ENCODE assay signal across 27 cellular contexts in the genomic region with DNA sequence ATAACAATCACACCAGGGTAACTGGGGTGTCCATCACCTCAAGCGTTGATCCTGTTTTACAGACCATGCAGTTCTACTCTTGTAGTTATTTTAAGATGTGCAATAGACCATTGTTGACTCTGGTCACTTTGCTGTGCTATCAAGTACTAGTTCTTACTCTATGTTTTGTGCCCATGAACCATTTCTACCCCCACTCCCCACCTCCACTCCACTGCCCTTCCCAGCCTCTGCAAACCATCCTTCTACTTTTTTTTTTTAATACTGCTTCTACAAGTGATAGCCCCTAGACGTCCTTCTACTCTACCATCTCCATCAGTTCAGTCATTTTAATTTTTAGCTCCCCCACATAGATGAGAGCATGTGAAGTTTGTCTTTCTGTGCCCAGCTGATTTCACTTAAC.
"Had no signal": no experiment of that assay in that cellular context is flagged by ENCODE, and none has a peak within 500 bp of the region (broad histone marks: within the 10 kb centered on the region; RNA-seq: fewer than 3 reads in every experiment).

No MANE protein-coding gene starts in this region.

- H3K4me1 ChIP-seq: parathyroid adenoma, psoas muscle, right atrium auricular region, suprapubic skin had no signal

- H2AFZ ChIP-seq: hepatocyte, parathyroid adenoma had no signal

- H3K9me3 ChIP-seq: gastroesophageal sphincter, psoas muscle, right atrium auricular region, suprapubic skin, tibial nerve had no signal

- ATAC-seq: activated CD4-positive, CD25-positive, alpha-beta regulatory T cell treated with anti-CD3 and anti-CD28 coated beads, Interleukin-2, amount 50 U/mL, for 24 hours; gastroesophageal sphincter; left cardiac atrium; left ventricle myocardium superior; psoas muscle; stimulated activated memory B cell treated with anti-CD40 and anti-IgM and Interleukin-4, amounts not matched to agents 10 μg/mL and 1 μg/mL and 100 μg/mL, for 72 hours had no signal

- H3K4me2 ChIP-seq: hepatocyte, smooth muscle cell had no signal

- H3K27me3 ChIP-seq: gastroesophageal sphincter, hepatocyte, right atrium auricular region, suprapubic skin, tibial nerve had no signal

- H3K9ac ChIP-seq: parathyroid adenoma had no signal

- DNase-seq: activated CD4-positive, alpha-beta T cell treated with anti-CD3 and anti-CD28 coated beads for 48 hours; activated CD4-positive, alpha-beta T cell treated with anti-CD3 and anti-CD28 coated beads, Interleukin-2, amount 50 U/mL, for 48 hours; activated CD8-positive, alpha-beta memory T cell treated with anti-CD3 and anti-CD28 coated beads for 24 hours; activated CD8-positive, alpha-beta memory T cell treated with anti-CD3 and anti-CD28 coated beads, Interleukin-2, amount 50 U/mL, for 48 hours; activated gamma-delta T cell; activated T-cell treated with anti-CD3 and anti-CD28 coated beads, Interleukin-2, amount 50 U/mL, for 24 hours; amygdala; caudate nucleus; left cardiac atrium; left ventricle myocardium superior; nucleus accumbens; psoas muscle; stimulated activated CD4-positive, alpha-beta T cell treated with anti-CD3 and anti-CD28 coated beads, Interleukin-1b, Interleukin-23, amount 100 ng/mL, for 48 hours; stimulated activated CD4-positive, alpha-beta T cell treated with anti-CD3 and anti-CD28 coated beads, Interleukin-4, amount 100 ng/mL, for 4 hours; stimulated activated CD8-positive, alpha-beta memory T cell treated with anti-CD3 and anti-CD28 coated beads, Interleukin-4, amount 100 ng/mL, for 48 hours; T-helper 1 cell had no signal

- H3K4me3 ChIP-seq: gastroesophageal sphincter, hepatocyte, psoas muscle, right atrium auricular region, smooth muscle cell, suprapubic skin, tibial nerve had no signal

- H3K4me3 Mint-ChIP-seq: activated T-cell treated with anti-CD3 and anti-CD28 coated beads, Interleukin-2, amount 50 U/mL, for 24 hours; neural crest cell; stimulated activated memory B cell treated with anti-CD40 and anti-IgM and Interleukin-4, amounts not matched to agents 10 μg/mL and 1 μg/mL and 100 μg/mL, for 72 hours had no signal

- H3K27ac ChIP-seq: gastroesophageal sphincter, hepatocyte, parathyroid adenoma, psoas muscle, right atrium auricular region, suprapubic skin, tibial nerve, VCaP had no signal

- H3K9me3 Mint-ChIP-seq: activated T-cell treated with anti-CD3 and anti-CD28 coated beads, Interleukin-2, amount 50 U/mL, for 24 hours; neural crest cell; stimulated activated memory B cell treated with anti-CD40 and anti-IgM and Interleukin-4, amounts not matched to agents 10 μg/mL and 1 μg/mL and 100 μg/mL, for 72 hours had no signal

- H3K27me3 Mint-ChIP-seq: activated T-cell treated with anti-CD3 and anti-CD28 coated beads, Interleukin-2, amount 50 U/mL, for 24 hours; stimulated activated memory B cell treated with anti-CD40 and anti-IgM and Interleukin-4, amounts not matched to agents 10 μg/mL and 1 μg/mL and 100 μg/mL, for 72 hours had no signal

- H3K27ac Mint-ChIP-seq: activated T-cell treated with anti-CD3 and anti-CD28 coated beads, Interleukin-2, amount 50 U/mL, for 24 hours; stimulated activated memory B cell treated with anti-CD40 and anti-IgM and Interleukin-4, amounts not matched to agents 10 μg/mL and 1 μg/mL and 100 μg/mL, for 72 hours had no signal
